ENCODE assay signal across 22 cellular contexts in the genomic region with DNA sequence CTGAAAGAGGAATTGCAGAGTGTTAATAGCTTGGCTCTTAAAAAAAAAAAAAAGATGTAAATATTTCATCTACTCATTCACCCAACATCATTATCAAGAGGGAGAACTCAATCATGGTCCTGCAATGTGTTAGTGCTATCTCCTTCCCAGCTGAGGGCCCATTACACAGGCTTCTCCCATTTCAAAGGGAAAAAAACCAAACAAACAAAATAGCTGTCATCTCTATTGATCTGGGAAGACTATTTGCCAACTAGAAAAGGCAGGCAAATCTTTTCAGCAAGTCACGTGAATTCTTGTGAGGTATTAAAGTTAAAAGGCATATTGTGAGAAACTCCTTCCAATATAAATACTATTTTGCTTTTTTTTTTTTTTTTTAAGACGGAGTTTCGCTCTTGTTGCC.
"Had no signal": no experiment of that assay in that cellular context is flagged by ENCODE, and none has a peak within 500 bp of the region (broad histone marks: within the 10 kb centered on the region; RNA-seq: fewer than 3 reads in every experiment).

No MANE protein-coding gene starts in this region.

- H3K4me1 ChIP-seq: SJCRH30 had no signal

- H3K36me3 ChIP-seq: MG63, SJCRH30 had no signal

- ATAC-seq: Panc1, PC-3, Right ventricle myocardium inferior, SK-N-SH treated with all-trans-retinoic acid at 6 μM for 48 hours had no signal

- H3K9me3 ChIP-seq: MG63 had no signal

- H3K4me3 ChIP-seq: MG63, SJCRH30 had no signal

- H3K27ac ChIP-seq: SJCRH30 had no signal

- DNase-seq: IMR-90, Karpas-422, KG1, MG63, NCI-H1092, NCI-H1105 treated with DMSO at 0.1 percent for 48 hours, NCI-H1417 treated with DMSO at 0.1 percent for 48 hours, NCI-H146, NCI-H1694 treated with DMSO at 0.1 percent for 48 hours, NCI-H1930, NCI-H2081, NCI-H2107, NCI-H2227 treated with DMSO at 0.1 percent for 48 hours, NCI-H524, NCI-H526 treated with DMSO at 0.1 percent for 48 hours, NCI-H774, PC-3, SHP77 treated with DMSO at 0.1 percent for 48 hours, SJCRH30 had no signal

- H3K27me3 ChIP-seq: MG63 had no signal
